29 cellular contexts compared by ENCODE assay signal in genomic region chrX:26309262-26309661, GRCh38.
"Had no signal": no experiment of that assay in that cellular context is flagged by ENCODE, and none has a peak within 500 bp of the region (broad histone marks: within the 10 kb centered on the region; RNA-seq: fewer than 3 reads in every experiment).

No MANE protein-coding gene starts in this region.

- H3K9me3 Mint-ChIP-seq: stimulated activated naive CD8-positive, alpha-beta T cell treated with anti-CD3 and anti-CD28 coated beads, Interleukin-15, amount 100 ng/mL, for 72 hours; stimulated activated naive CD8-positive, alpha-beta T cell treated with anti-CD3 and anti-CD28 coated beads, Interleukin-15, Interleukin-2, amounts not matched to agents 100 ng/mL and 50 ng/mL, for 24 hours had no signal

- H3K27me3 Mint-ChIP-seq: stimulated activated memory B cell treated with anti-CD40 and anti-IgM and Interleukin-4, amounts not matched to agents 10 μg/mL and 1 μg/mL and 100 μg/mL, for 72 hours; stimulated activated naive B cell treated with anti-CD40 and anti-IgM and Interleukin-4, amounts not matched to agents 10 μg/mL and 1 μg/mL and 100 μg/mL, for 72 hours; stimulated activated naive CD8-positive, alpha-beta T cell treated with anti-CD3 and anti-CD28 coated beads, Interleukin-15, amount 100 ng/mL, for 72 hours; stimulated activated naive CD8-positive, alpha-beta T cell treated with anti-CD3 and anti-CD28 coated beads, Interleukin-15, Interleukin-2, amounts not matched to agents 100 ng/mL and 50 ng/mL, for 24 hours; type B pancreatic cell had no signal

- H3K36me3 Mint-ChIP-seq: stimulated activated effector memory CD8-positive, alpha-beta T cell treated with anti-CD3 and anti-CD28 coated beads, Interleukin-12 subunit alpha, Interleukin-12 subunit beta, amount 100 ng/mL, for 72 hours; stimulated activated memory B cell treated with anti-CD40 and anti-IgM and Interleukin-4, amounts not matched to agents 10 μg/mL and 1 μg/mL and 100 μg/mL, for 72 hours; stimulated activated naive B cell treated with anti-CD40 and anti-IgM and Interleukin-4, amounts not matched to agents 10 μg/mL and 1 μg/mL and 100 μg/mL, for 72 hours; type B pancreatic cell had no signal

- H3K4me1 Mint-ChIP-seq: stimulated activated effector memory CD8-positive, alpha-beta T cell treated with anti-CD3 and anti-CD28 coated beads, Interleukin-12 subunit alpha, Interleukin-12 subunit beta, amount 100 ng/mL, for 72 hours; stimulated activated memory B cell treated with anti-CD40 and anti-IgM and Interleukin-4, amounts not matched to agents 10 μg/mL and 1 μg/mL and 100 μg/mL, for 72 hours; stimulated activated naive B cell treated with anti-CD40 and anti-IgM and Interleukin-4, amounts not matched to agents 10 μg/mL and 1 μg/mL and 100 μg/mL, for 72 hours; stimulated activated naive CD8-positive, alpha-beta T cell treated with anti-CD3 and anti-CD28 coated beads, Interleukin-15, amount 100 ng/mL, for 72 hours had no signal

- H3K27me3 ChIP-seq: stomach, suprapubic skin, testis, thyroid gland, tibial artery, tibial nerve, transverse colon, upper lobe of left lung, upper lobe of right lung, uterus, vagina had no signal

- FAIRE-seq: urothelium cell line had no signal

- H3K4me3 ChIP-seq: stomach, suprapubic skin, testis, thoracic aorta, thyroid gland, tibial artery, tibial nerve, transverse colon, upper lobe of left lung, upper lobe of right lung, uterus, vagina had no signal

- ATAC-seq: stimulated activated effector memory CD8-positive, alpha-beta T cell treated with anti-CD3 and anti-CD28 coated beads, Interleukin-12 subunit alpha, Interleukin-12 subunit beta, amount 100 ng/mL, for 72 hours; stimulated activated memory B cell treated with anti-CD40 and anti-IgM and Interleukin-4, amounts not matched to agents 10 μg/mL and 1 μg/mL and 100 μg/mL, for 72 hours; stimulated activated naive B cell treated with anti-CD40 and anti-IgM and Interleukin-4, amounts not matched to agents 10 μg/mL and 1 μg/mL and 100 μg/mL, for 72 hours; stimulated activated naive CD8-positive, alpha-beta T cell treated with anti-CD3 and anti-CD28 coated beads, Interleukin-15, amount 100 ng/mL, for 72 hours; stimulated activated naive CD8-positive, alpha-beta T cell treated with anti-CD3 and anti-CD28 coated beads, Interleukin-15, Interleukin-2, amounts not matched to agents 100 U/mL and 50 U/mL, for 24 hours; upper lobe of right lung had no signal

- H3K4me1 ChIP-seq: stomach, suprapubic skin, testis, thyroid gland, tibial artery, tibial nerve, transverse colon, upper lobe of left lung, upper lobe of right lung, uterus, vagina had no signal

- H3K27ac Mint-ChIP-seq: stimulated activated effector memory CD8-positive, alpha-beta T cell treated with anti-CD3 and anti-CD28 coated beads, Interleukin-12 subunit alpha, Interleukin-12 subunit beta, amount 100 ng/mL, for 72 hours; stimulated activated memory B cell treated with anti-CD40 and anti-IgM and Interleukin-4, amounts not matched to agents 10 μg/mL and 1 μg/mL and 100 μg/mL, for 72 hours; stimulated activated naive B cell treated with anti-CD40 and anti-IgM and Interleukin-4, amounts not matched to agents 10 μg/mL and 1 μg/mL and 100 μg/mL, for 72 hours; stimulated activated naive CD8-positive, alpha-beta T cell treated with anti-CD3 and anti-CD28 coated beads, Interleukin-15, amount 100 ng/mL, for 72 hours; stimulated activated naive CD8-positive, alpha-beta T cell treated with anti-CD3 and anti-CD28 coated beads, Interleukin-15, Interleukin-2, amounts not matched to agents 100 ng/mL and 50 ng/mL, for 24 hours; type B pancreatic cell had no signal

- H3K27ac ChIP-seq: stomach, suprapubic skin, testis, thoracic aorta, thyroid gland, tibial artery, tibial nerve, transverse colon, upper lobe of left lung, upper lobe of right lung, uterus, vagina had no signal

- H3K36me3 ChIP-seq: stomach, suprapubic skin, thoracic aorta, thyroid gland, tibial artery, tibial nerve, transverse colon, upper lobe of left lung, upper lobe of right lung, uterus, vagina had no signal

- DNase-seq: stimulated activated CD4-positive, alpha-beta T cell treated with anti-CD3 and anti-CD28 coated beads, Interleukin-2, amount 100 ng/mL, for 48 hours; stimulated activated CD4-positive, alpha-beta T cell treated with anti-CD3 and anti-CD28 coated beads, Interleukin-4, amount 100 ng/mL, for 1 hour; stimulated activated CD4-positive, alpha-beta T cell treated with anti-CD3 and anti-CD28 coated beads, Interleukin-4, amount 100 ng/mL, for 24 hours; stimulated activated CD4-positive, alpha-beta T cell treated with anti-CD3 and anti-CD28 coated beads, Interleukin-4, amount 100 ng/mL, for 4 hours; stimulated activated CD8-positive, alpha-beta memory T cell treated with anti-CD3 and anti-CD28 coated beads, Interleukin-4, amount 100 ng/mL, for 48 hours; stimulated activated naive B cell treated with anti-CD40 and anti-IgM and Interleukin-4, amounts not matched to agents 10 μg/mL and 1 μg/mL and 100 μg/mL, for 72 hours; stimulated activated naive CD4-positive, alpha-beta T cell; stimulated activated naive CD4-positive, alpha-beta T cell treated with Interleukin-2 at 50 U/mL for 16 hours; stimulated activated naive CD8-positive, alpha-beta T cell treated with anti-CD3 and anti-CD28 coated beads, Interleukin-15, amount 100 ng/mL, for 72 hours; stimulated activated naive CD8-positive, alpha-beta T cell treated with anti-CD3 and anti-CD28 coated beads, Interleukin-15, Interleukin-2, amounts not matched to agents 100 U/mL and 50 U/mL, for 24 hours; stomach; substantia nigra; testis; thyroid gland; tibial artery; transverse colon; trophoblast cell; upper lobe of left lung; upper lobe of right lung; uterus had no signal

- H3K9me3 ChIP-seq: stomach, suprapubic skin, testis, thoracic aorta, thyroid gland, tibial artery, tibial nerve, transverse colon, upper lobe of left lung, upper lobe of right lung, uterus, vagina had no signal

- H3K4me3 Mint-ChIP-seq: stimulated activated effector memory CD8-positive, alpha-beta T cell treated with anti-CD3 and anti-CD28 coated beads, Interleukin-12 subunit alpha, Interleukin-12 subunit beta, amount 100 ng/mL, for 72 hours; stimulated activated memory B cell treated with anti-CD40 and anti-IgM and Interleukin-4, amounts not matched to agents 10 μg/mL and 1 μg/mL and 100 μg/mL, for 72 hours; stimulated activated naive B cell treated with anti-CD40 and anti-IgM and Interleukin-4, amounts not matched to agents 10 μg/mL and 1 μg/mL and 100 μg/mL, for 72 hours; stimulated activated naive CD8-positive, alpha-beta T cell treated with anti-CD3 and anti-CD28 coated beads, Interleukin-15, amount 100 ng/mL, for 72 hours; stimulated activated naive CD8-positive, alpha-beta T cell treated with anti-CD3 and anti-CD28 coated beads, Interleukin-15, Interleukin-2, amounts not matched to agents 100 ng/mL and 50 ng/mL, for 24 hours; type B pancreatic cell had no signal
